In genomic region chr3:41418961-41419691, GRCh38 we compare ENCODE assay signal across 9 cellular contexts.
DNase-seq lines count a peak whose midpoint lies in the region; ATAC-seq and TF ChIP-seq lines count a peak whose summit lies in the region.
"Had no signal": no experiment of that assay in that cellular context is flagged by ENCODE, and none has a peak within 500 bp of the region (broad histone marks: within the 10 kb centered on the region; RNA-seq: fewer than 3 reads in every experiment).

No MANE protein-coding gene starts in this region.

- DNase-seq in AG08396 (ENCODE audit: low spot score) (peak; percentile 12), UCSD-AML1 (lab: John Stamatoyannopoulos, UW; ENCODE audit: unreplicated experiment) (peak; percentile 35), glomerular visceral epithelial cell (ENCODE audit: extremely low spot score) (peak; percentile 51), mucosa of descending colon (no peak), MM.1S (no peak)
- DNase-seq: heart left ventricle had no signal

- H3K9ac ChIP-seq in MM.1S (ENCODE audit: low read length) = no peak overlapping the region

- H4K20me1 ChIP-seq in MM.1S (ENCODE audit: insufficient read depth, low read length) = no peaks in the 10 kb centered on the region

- no peak overlapping the region for H3K27ac ChIP-seq in HEK293 (ENCODE audit: extremely low read depth, low read depth, low read length)
- no peak overlapping the region for H3K27ac ChIP-seq in MM.1S (ENCODE audit: low read length)
- H3K27ac ChIP-seq: heart left ventricle had no signal

- no peak overlapping the region for H3K4me2 ChIP-seq in MM.1S (ENCODE audit: low read depth, low read length)

- no peak overlapping the region for H2AFZ ChIP-seq in MM.1S (ENCODE audit: low read length)

- no peaks in the 10 kb centered on the region for H3F3A ChIP-seq in MM.1S (ENCODE audit: insufficient read depth, low read length)

- TF ChIP-seq CTCF in HEK293 (tag by site-specific recombination; IDR thresholded peaks at IDR 0.05) (no peak), mucosa of descending colon (IDR thresholded peaks at IDR 0.05) (no peak), MM.1S (IDR thresholded peaks at IDR 0.05; ENCODE audit: low read length) (no peak)

- no peak for ATAC-seq in GM18861 (IDR thresholded peaks at IDR 0.05; ENCODE audit: unreplicated experiment)
- no peak for ATAC-seq in mucosa of descending colon
- no peak for ATAC-seq in GM21381 (IDR thresholded peaks at IDR 0.05; ENCODE audit: unreplicated experiment)
- ATAC-seq: heart left ventricle had no signal

- no peaks in the 10 kb centered on the region for H3K27me3 ChIP-seq in MM.1S (replicated peaks; ENCODE audit: insufficient read depth, low read length)
- H3K27me3 ChIP-seq: heart left ventricle had no signal

- H3K9me2 ChIP-seq in MM.1S (replicated peaks; ENCODE audit: insufficient read depth, low read length) = no peaks in the 10 kb centered on the region

- H3K4me3 ChIP-seq in HEK293 (ENCODE audit: low read depth, low read length) (no peak overlapping the region), mucosa of descending colon (no peak overlapping the region), MM.1S (ENCODE audit: low read length) (no peak overlapping the region)
- H3K4me3 ChIP-seq: heart left ventricle had no signal

- H3K79me2 ChIP-seq in MM.1S (ENCODE audit: low read length) = no peaks in the 10 kb centered on the region

- intact Hi-C loops in mucosa of descending colon (cut with DNase I, micrococcal nuclease) = no loop called here

- H3K36me3 ChIP-seq in HEK293 (ENCODE audit: control insufficient read depth in 2 of 2, insufficient read depth in 1 of 2, low read length in 2 of 2) (no peaks in the 10 kb centered on the region), mucosa of descending colon (ENCODE audit: low read depth) (no peaks in the 10 kb centered on the region), MM.1S (replicated peaks; ENCODE audit: insufficient read depth, low read length) (no peaks in the 10 kb centered on the region)
- H3K36me3 ChIP-seq: heart left ventricle had no signal

- no peaks in the 10 kb centered on the region for H3K4me1 ChIP-seq in HEK293 (ENCODE audit: control insufficient read depth, insufficient read depth, low read length)
- H3K4me1 ChIP-seq in mucosa of descending colon (ENCODE audit: low read depth) = no peaks in the 10 kb centered on the region
- no peaks in the 10 kb centered on the region for H3K4me1 ChIP-seq in MM.1S (ENCODE audit: low read length)
- H3K4me1 ChIP-seq: heart left ventricle had no signal

- POLR2A ChIA-PET in HEK293 (lab: Yijun Ruan, JAX) = no interaction called here

- no peaks in the 10 kb centered on the region for H3K9me3 ChIP-seq in HEK293 (ENCODE audit: control insufficient read depth, insufficient read depth, low read depth, low read length)
- no peaks in the 10 kb centered on the region for H3K9me3 ChIP-seq in mucosa of descending colon
- H3K9me3 ChIP-seq in MM.1S (replicated peaks; ENCODE audit: insufficient read depth, low read length) = no peaks in the 10 kb centered on the region
- H3K9me3 ChIP-seq: heart left ventricle had no signal

- CTCF ChIA-PET in HEK293 (lab: Yijun Ruan, JAX) = interaction anchor here (0.7 kb wide), 1 partner anchor 835 kb away, joined by 3 read pairs; no protein-coding TSS in a partner anchor

TF ChIP-seq in HEK293, 187 proteins besides CTCF, POLR2A, EP300 and RAD21 (continues in another document):
- TF ChIP-seq ZNF677 (tag by site-specific recombination; IDR thresholded peaks at IDR 0.05) (no peak), ZNF600 (tag by site-specific recombination; IDR thresholded peaks at IDR 0.05) (peak; percentile 32; the same call in 1 of the 2 replicates), ZBTB21 (tag by site-specific recombination; IDR thresholded peaks at IDR 0.05) (peak; percentile 55; the same call in 1 of the 2 replicates), ZBTB6 (tag by site-specific recombination; IDR thresholded peaks at IDR 0.05) (peak; percentile 38; the same call in 1 of the 2 replicates), ZNF660 (tag by site-specific recombination; IDR thresholded peaks at IDR 0.05) (peak; percentile 82; the same call in 1 of the 2 replicates), ZNF843 (tag by site-specific recombination; IDR thresholded peaks at IDR 0.05) (peak; percentile 20; the same call in 1 of the 2 replicates), INSM2 (tag by site-specific recombination; IDR thresholded peaks at IDR 0.05) (peak; percentile 50; the same call in 1 of the 2 replicates), ZNF558 (tag by site-specific recombination; IDR thresholded peaks at IDR 0.05) (no peak)
- TF ChIP-seq, protein P1, sequence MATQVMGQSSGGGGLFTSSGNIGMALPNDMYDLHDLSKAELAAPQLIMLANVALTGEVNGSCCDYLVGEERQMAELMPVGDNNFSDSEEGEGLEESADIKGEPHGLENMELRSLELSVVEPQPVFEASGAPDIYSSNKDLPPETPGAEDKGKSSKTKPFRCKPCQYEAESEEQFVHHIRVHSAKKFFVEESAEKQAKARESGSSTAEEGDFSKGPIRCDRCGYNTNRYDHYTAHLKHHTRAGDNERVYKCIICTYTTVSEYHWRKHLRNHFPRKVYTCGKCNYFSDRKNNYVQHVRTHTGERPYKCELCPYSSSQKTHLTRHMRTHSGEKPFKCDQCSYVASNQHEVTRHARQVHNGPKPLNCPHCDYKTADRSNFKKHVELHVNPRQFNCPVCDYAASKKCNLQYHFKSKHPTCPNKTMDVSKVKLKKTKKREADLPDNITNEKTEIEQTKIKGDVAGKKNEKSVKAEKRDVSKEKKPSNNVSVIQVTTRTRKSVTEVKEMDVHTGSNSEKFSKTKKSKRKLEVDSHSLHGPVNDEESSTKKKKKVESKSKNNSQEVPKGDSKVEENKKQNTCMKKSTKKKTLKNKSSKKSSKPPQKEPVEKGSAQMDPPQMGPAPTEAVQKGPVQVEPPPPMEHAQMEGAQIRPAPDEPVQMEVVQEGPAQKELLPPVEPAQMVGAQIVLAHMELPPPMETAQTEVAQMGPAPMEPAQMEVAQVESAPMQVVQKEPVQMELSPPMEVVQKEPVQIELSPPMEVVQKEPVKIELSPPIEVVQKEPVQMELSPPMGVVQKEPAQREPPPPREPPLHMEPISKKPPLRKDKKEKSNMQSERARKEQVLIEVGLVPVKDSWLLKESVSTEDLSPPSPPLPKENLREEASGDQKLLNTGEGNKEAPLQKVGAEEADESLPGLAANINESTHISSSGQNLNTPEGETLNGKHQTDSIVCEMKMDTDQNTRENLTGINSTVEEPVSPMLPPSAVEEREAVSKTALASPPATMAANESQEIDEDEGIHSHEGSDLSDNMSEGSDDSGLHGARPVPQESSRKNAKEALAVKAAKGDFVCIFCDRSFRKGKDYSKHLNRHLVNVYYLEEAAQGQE (tag by site-specific recombination; IDR thresholded peaks at IDR 0.05) = 0 out of 2 replicates have a peak, but pooled peaks have one; percentile 36
- TF ChIP-seq, protein P2, sequence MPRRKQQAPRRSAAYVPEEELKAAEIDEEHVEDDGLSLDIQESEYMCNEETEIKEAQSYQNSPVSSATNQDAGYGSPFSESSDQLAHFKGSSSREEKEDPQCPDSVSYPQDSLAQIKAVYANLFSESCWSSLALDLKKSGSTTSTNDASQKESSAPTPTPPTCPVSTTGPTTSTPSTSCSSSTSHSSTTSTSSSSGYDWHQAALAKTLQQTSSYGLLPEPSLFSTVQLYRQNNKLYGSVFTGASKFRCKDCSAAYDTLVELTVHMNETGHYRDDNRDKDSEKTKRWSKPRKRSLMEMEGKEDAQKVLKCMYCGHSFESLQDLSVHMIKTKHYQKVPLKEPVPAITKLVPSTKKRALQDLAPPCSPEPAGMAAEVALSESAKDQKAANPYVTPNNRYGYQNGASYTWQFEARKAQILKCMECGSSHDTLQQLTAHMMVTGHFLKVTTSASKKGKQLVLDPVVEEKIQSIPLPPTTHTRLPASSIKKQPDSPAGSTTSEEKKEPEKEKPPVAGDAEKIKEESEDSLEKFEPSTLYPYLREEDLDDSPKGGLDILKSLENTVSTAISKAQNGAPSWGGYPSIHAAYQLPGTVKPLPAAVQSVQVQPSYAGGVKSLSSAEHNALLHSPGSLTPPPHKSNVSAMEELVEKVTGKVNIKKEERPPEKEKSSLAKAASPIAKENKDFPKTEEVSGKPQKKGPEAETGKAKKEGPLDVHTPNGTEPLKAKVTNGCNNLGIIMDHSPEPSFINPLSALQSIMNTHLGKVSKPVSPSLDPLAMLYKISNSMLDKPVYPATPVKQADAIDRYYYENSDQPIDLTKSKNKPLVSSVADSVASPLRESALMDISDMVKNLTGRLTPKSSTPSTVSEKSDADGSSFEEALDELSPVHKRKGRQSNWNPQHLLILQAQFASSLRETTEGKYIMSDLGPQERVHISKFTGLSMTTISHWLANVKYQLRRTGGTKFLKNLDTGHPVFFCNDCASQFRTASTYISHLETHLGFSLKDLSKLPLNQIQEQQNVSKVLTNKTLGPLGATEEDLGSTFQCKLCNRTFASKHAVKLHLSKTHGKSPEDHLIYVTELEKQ (tag by site-specific recombination; IDR thresholded peaks at IDR 0.05; ENCODE audit: borderline replicate concordance) = no peak

Comparison
In these comparisons a context has a peak if more than half of its experiments do, and no peak if none do; other contexts are left out.
1. DNase-seq: peak in AG08396 (single experiment), UCSD-AML1 (single experiment) and glomerular visceral epithelial cell (single experiment); none in mucosa of descending colon (0 of 3) and MM.1S (single experiment).